12 cellular contexts compared by ENCODE assay signal in the genomic region with DNA sequence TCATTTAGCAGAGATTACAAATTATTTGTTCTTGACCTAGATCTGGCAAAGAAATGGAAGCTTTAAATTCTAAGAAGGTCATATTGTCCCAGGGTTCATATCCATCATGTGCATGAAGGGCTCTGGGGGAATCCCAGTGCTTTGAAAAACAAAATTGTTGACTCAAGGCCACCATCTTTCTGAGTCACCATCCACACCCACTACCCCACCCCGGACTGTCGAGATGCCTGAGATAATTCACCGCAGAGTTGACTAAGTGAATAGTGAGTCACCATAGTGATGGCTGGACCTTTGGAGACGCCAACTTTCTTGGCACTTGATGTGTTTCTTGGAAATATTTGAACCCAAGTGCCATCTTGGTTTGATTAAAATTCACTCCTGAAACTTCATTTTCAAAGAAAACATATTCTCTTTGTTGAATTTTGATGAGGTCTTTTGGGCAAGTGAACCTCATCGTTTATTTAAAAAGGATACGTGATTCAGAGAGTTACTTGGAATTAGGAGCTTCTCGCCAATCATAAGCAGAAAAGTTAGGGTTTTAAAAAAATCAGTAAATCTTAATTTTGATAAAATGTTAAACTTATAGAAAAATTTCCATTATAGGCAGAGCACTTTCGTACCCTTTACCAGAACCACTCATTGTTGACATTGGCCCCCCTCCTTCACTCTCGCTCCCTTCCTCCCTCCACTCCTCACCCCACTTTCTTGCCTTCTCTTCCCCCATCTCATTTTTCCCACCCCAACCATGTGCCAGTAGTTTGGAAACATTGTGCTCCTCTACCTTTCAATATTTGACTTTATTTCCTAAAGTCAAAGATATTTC. TPM values are rescaled to one million over a fixed set of nuclear protein-coding genes. Genes with fewer than 3 reads are reported as not detected.
DNase-seq lines count a peak whose midpoint lies in the region; ATAC-seq, FAIRE-seq and TF ChIP-seq lines count a peak whose summit lies in the region.
"Not testable (repeated sequence)": the region's sequence is repeated elsewhere in the genome, so short reads cannot be mapped to it uniquely, and the experiment has no call there.
"Had no signal": no experiment of that assay in that cellular context is flagged by ENCODE, and none has a peak within 500 bp of the region (broad histone marks: within the 10 kb centered on the region; RNA-seq: fewer than 3 reads in every experiment).

No MANE protein-coding gene starts in this region.

- H3K79me2 ChIP-seq in GM12878 (ENCODE audit: control insufficient read depth, insufficient read depth, low read length): not testable (repeated sequence)

- H3K9me3 ChIP-seq in CD4-positive, alpha-beta T cell (ENCODE audit: control insufficient read depth, low read length); GM12878 (replicated peaks; ENCODE audit: control insufficient read depth, insufficient read depth, low read length): not testable (repeated sequence)

- SMC1A ChIA-PET in GM12878 (lab: Charles Lee; ENCODE audit: uncharacterized antibody, unreplicated experiment): interaction anchor here (3.3 kb wide), 1 partner anchor 12 kb away, joined by 11 read pairs; no protein-coding TSS in a partner anchor

- H2AFZ ChIP-seq in GM12878 (ENCODE audit: control insufficient read depth, low read depth, low read length): not testable (repeated sequence)

- in situ Hi-C loops in GM12878 (cut with MboI): not testable (repeated sequence)

- H3K4me2 ChIP-seq in GM12878 (ENCODE audit: control insufficient read depth, insufficient read depth): not testable (repeated sequence)

- H3K4me3 Mint-ChIP-seq in CD4-positive, alpha-beta T cell; T-cell; stimulated activated memory B cell treated with anti-CD40 and anti-IgM and Interleukin-4, amounts not matched to agents 10 μg/mL and 1 μg/mL and 100 μg/mL, for 72 hours: not testable (repeated sequence)

- H3K4me3 ChIP-seq in GM12878: not testable (repeated sequence)

- CTCF ChIA-PET in CD4-positive, alpha-beta T cell (lab: Charles Lee): interaction anchor here (0.7 kb wide), 1 partner anchor 36 kb away, joined by 3 read pairs; no protein-coding TSS in a partner anchor
- CTCF ChIA-PET in T-cell (lab: Charles Lee) (interaction anchor here in 1 of 2 donors (0.5 to 1.5 kb wide), 2 partner anchors 12 to 36 kb away, joined by 3 to 4 read pairs; no protein-coding TSS in a partner anchor), GM12878 (lab: Yijun Ruan, JAX) (interaction anchor here (0.7 to 3.6 kb wide), 3 partner anchors 11 to 1125 kb away, joined by 3 to 16 read pairs (median 3); no protein-coding TSS in a partner anchor)

- ATAC-seq in CD4-positive, alpha-beta T cell (ENCODE audit: poor library complexity): peak; percentile 73
- ATAC-seq in T-cell (replicated peaks in 1 of 4) (peak; percentile 48 to 90 (median 82)), GM12878 (peak; percentile 45), foreskin keratinocyte (peak; percentile 99), sciatic nerve (peak; percentile 85)
- ATAC-seq in stimulated activated memory B cell treated with anti-CD40 and anti-IgM and Interleukin-4, amounts not matched to agents 10 μg/mL and 1 μg/mL and 100 μg/mL, for 72 hours: peak; percentile 62

- peaks cover 66% of the 10 kb centered on the region for H3K27me3 Mint-ChIP-seq in CD4-positive, alpha-beta T cell
- peaks cover 23 to 55% of the 10 kb centered on the region in 2 donors for H3K27me3 Mint-ChIP-seq in T-cell
- peaks cover 87% of the 10 kb centered on the region for H3K27me3 Mint-ChIP-seq in stimulated activated memory B cell treated with anti-CD40 and anti-IgM and Interleukin-4, amounts not matched to agents 10 μg/mL and 1 μg/mL and 100 μg/mL, for 72 hours

- H3K27ac Mint-ChIP-seq in CD4-positive, alpha-beta T cell; T-cell; stimulated activated memory B cell treated with anti-CD40 and anti-IgM and Interleukin-4, amounts not matched to agents 10 μg/mL and 1 μg/mL and 100 μg/mL, for 72 hours: not testable (repeated sequence)

- TF ChIP-seq RAD21 in GM12878 (IDR thresholded peaks at IDR 0.05; ENCODE audit: insufficient read depth, low read depth, low read length): not testable (repeated sequence)

- BruUV-seq in GM12878 (replicated peaks; lab: Mats Ljungman, UMichigan): not testable (repeated sequence)

- not testable (repeated sequence) for H3K36me3 ChIP-seq in GM12878 (ENCODE audit: control insufficient read depth in 2 of 2, insufficient read depth in 2 of 2, low read length in 1 of 2)

- TF ChIP-seq EP300 in GM12878 (IDR thresholded peaks at IDR 0.05; ENCODE audit: borderline replicate concordance in 1 of 2, control insufficient read depth in 1 of 2, low read depth in 2 of 2, low read length in 2 of 2): not testable (repeated sequence)

- not testable (repeated sequence) for FAIRE-seq in GM12878 (lab: Jason Lieb, UNC)

- not testable (repeated sequence) for H3K9me3 Mint-ChIP-seq in CD4-positive, alpha-beta T cell
- H3K9me3 Mint-ChIP-seq in T-cell: peaks cover 0 to 16% (median 4%) of the 10 kb centered on the region in 3 donors
- peaks cover 12% of the 10 kb centered on the region for H3K9me3 Mint-ChIP-seq in stimulated activated memory B cell treated with anti-CD40 and anti-IgM and Interleukin-4, amounts not matched to agents 10 μg/mL and 1 μg/mL and 100 μg/mL, for 72 hours

- not testable (repeated sequence) for H3K9ac ChIP-seq in GM12878 (ENCODE audit: control insufficient read depth, insufficient read depth, low read length)

- intact Hi-C loops in CD4-positive, alpha-beta T cell (cut with DNase I, micrococcal nuclease); GM12878 (cut with micrococcal nuclease; ENCODE audit: unreplicated experiment); sciatic nerve (cut with DNase I): not testable (repeated sequence)

- not testable (repeated sequence) for TF ChIP-seq POLR2A in GM12878 (IDR thresholded peaks at IDR 0.05; ENCODE audit: low read depth, low read length)

- POLR2A ChIA-PET in CD4-positive, alpha-beta T cell (lab: Charles Lee); T-cell (lab: Charles Lee); GM12878 (lab: Charles Lee): not testable (repeated sequence)

- H3K36me3 Mint-ChIP-seq in CD4-positive, alpha-beta T cell (ENCODE audit: low read depth); T-cell; stimulated activated memory B cell treated with anti-CD40 and anti-IgM and Interleukin-4, amounts not matched to agents 10 μg/mL and 1 μg/mL and 100 μg/mL, for 72 hours: not testable (repeated sequence)

- 34% methylated on average over 9 of the region's 9 CpGs for WGBS in GM12878 (ENCODE audit: insufficient coverage, insufficient replicate concordance, low lambda C conversion rate, missing lambda C conversion rate)

- peaks cover 31% of the 10 kb centered on the region for H3K27me3 ChIP-seq in CD4-positive, alpha-beta T cell (ENCODE audit: control insufficient read depth, insufficient read depth, low read length)
- H3K27me3 ChIP-seq in GM12878 (replicated peaks in 1 of 2; ENCODE audit: control insufficient read depth in 2 of 2, insufficient read depth in 2 of 2, low read length in 1 of 2); foreskin keratinocyte: not testable (repeated sequence)

- not testable (repeated sequence) for H3K4me1 Mint-ChIP-seq in CD4-positive, alpha-beta T cell (ENCODE audit: low read depth); stimulated activated memory B cell treated with anti-CD40 and anti-IgM and Interleukin-4, amounts not matched to agents 10 μg/mL and 1 μg/mL and 100 μg/mL, for 72 hours
- H3K4me1 Mint-ChIP-seq in T-cell: peaks cover 0 to 23% (median 11%) of the 10 kb centered on the region in 3 donors

- not testable (repeated sequence) for H3K4me1 ChIP-seq in GM12878 (ENCODE audit: control insufficient read depth, insufficient read depth, low read length); foreskin keratinocyte

- not testable (repeated sequence) for H4K20me1 ChIP-seq in GM12878 (ENCODE audit: control insufficient read depth, insufficient read depth)

- DNase-seq in CD4-positive, alpha-beta T cell: peak in 6 of 10 experiments; percentile 16 to 31 (median 27)
- DNase-seq in HT1080 (ENCODE audit: low read depth) (peak; percentile 96), T-cell (peak in 3 of 34 experiments; percentile 12 to 28 (median 27)), foreskin keratinocyte (peak; percentile 87 to 94)
- peak; percentile 79 for DNase-seq in activated CD8-positive, alpha-beta memory T cell treated with anti-CD3 and anti-CD28 coated beads, Interleukin-2, amount 50 U/mL, for 48 hours
- DNase-seq in GM12878 (ENCODE audit: low read depth, low spot score); sciatic nerve (ENCODE audit: low spot score): not testable (repeated sequence)

- H3K27ac ChIP-seq in CD4-positive, alpha-beta T cell (ENCODE audit: low read depth, low read length); GM12878 (ENCODE audit: control insufficient read depth, insufficient read depth): not testable (repeated sequence)
- H3K27ac ChIP-seq in foreskin keratinocyte: peak overlapping the region; percentile 50

- not testable (repeated sequence) for TF ChIP-seq CTCF in CD4-positive, alpha-beta T cell (IDR thresholded peaks at IDR 0.05); GM12878 (IDR thresholded peaks at IDR 0.05 in 2 of 3, conservative IDR thresholded peaks at IDR 0.05 in 1 of 3; ENCODE audit: control insufficient read depth in 2 of 3, extremely low read depth in 1 of 3, insufficient read depth in 1 of 3, low read depth in 3 of 3, low read length in 3 of 3); foreskin keratinocyte (conservative IDR thresholded peaks at IDR 0.05)

- RAD21 ChIA-PET in GM12878 (lab: Charles Lee; ENCODE audit: unreplicated experiment): interaction anchor here (1.6 kb wide), 1 partner anchor 13 kb away, joined by 3 read pairs; no protein-coding TSS in a partner anchor

RNA-seq across cellular contexts. Expression of gene LYZL2, which starts 53.0 kb away (rescaled TPM):
- total RNA-seq in CD4-positive, alpha-beta T cell: not detected
- not detected in 2 replicates for total RNA-seq in HT1080 (2014; rRNA removed; shearing (Covaris generic))
- polyA plus RNA-seq in HT1080 (2015; cell fraction: cytosol; rRNA removed): not detected in 2 replicates
- not detected in 2 replicates for polyA plus RNA-seq in HT1080 (2015; cell fraction: nucleus; rRNA removed)
- total RNA-seq in T-cell (not detected), GM12878 (2014; rRNA removed) (not detected in 2 replicates), GM12878 (2014; rRNA removed; fragmentation: Illumina TruSeq; extraction: Trizol) (not detected in 2 replicates), GM12878 (2021) (not detected in 2 replicates), foreskin keratinocyte (not detected in 2 replicates), sciatic nerve (not detected)
- total RNA-seq in GM12878 (2013; cell fraction: nucleolus; rRNA removed): not detected in 2 replicates
- polyA plus RNA-seq in GM12878 (2011; ENCODE audit: low read depth): not detected
- polyA plus RNA-seq in GM12878 (2011; rRNA removed) (not detected in 2 replicates), GM12878 (2014; fragmentation: Illumina TruSeq; extraction: Trizol) (not detected in 2 replicates), GM12878 (2014; fragmentation: Nextera tagmentation; extraction: Ambion mirVana) (not detected), GM12878 (2014; rRNA removed) (not detected in 2 replicates), GM12878 (2016; fragmentation: Nextera tagmentation; extraction: Ambion mirVana) (not detected), foreskin keratinocyte (not detected in 2 replicates)
- not detected in 2 replicates for polyA plus RNA-seq in GM12878 (2011; cell fraction: cytosol; rRNA removed)
- not detected in 2 replicates for polyA plus RNA-seq in GM12878 (2011; cell fraction: nucleus; rRNA removed)
- not detected in 2 replicates for polyA plus RNA-seq in GM12878 (2012)
- not detected in 2 replicates for polyA minus RNA-seq in GM12878 (2011; rRNA and poly(A)+ RNA removed)
- not detected in 2 replicates for polyA minus RNA-seq in GM12878 (2011; cell fraction: cytosol; rRNA and poly(A)+ RNA removed)
- polyA minus RNA-seq in GM12878 (2011; cell fraction: nucleus; rRNA and poly(A)+ RNA removed): not detected in 2 replicates
- total RNA-seq: activated naive CD8-positive, alpha-beta T cell treated with anti-CD3 and anti-CD28 coated beads, Interleukin-2, amount 10 ng/mL, durations not matched to agents 7 days and 5 days; left ventricle myocardium superior; SJCRH30 had no signal
- polyA plus RNA-seq: esophagus had no signal

Comparison
In these comparisons a context has a peak if more than half of its experiments do, and no peak if none do; other contexts are left out.
1. ATAC-seq: peak in every context shown above with its lines; median percentile 99 in foreskin keratinocyte; 85 in sciatic nerve; 82 in T-cell; 73 in CD4-positive, alpha-beta T cell; 62 in stimulated activated memory B cell treated with anti-CD40 and anti-IgM and Interleukin-4, amounts not matched to agents 10 μg/mL and 1 μg/mL and 100 μg/mL, for 72 hours; 45 in GM12878.